Comparison of ENCODE assay signal across 8 cellular contexts in genomic region chr14:36319899-36320209, GRCh38. TPM values are rescaled to one million over a fixed set of nuclear protein-coding genes. Genes with fewer than 3 reads are reported as not detected.
DNase-seq lines count a peak whose midpoint lies in the region; ATAC-seq and TF ChIP-seq lines count a peak whose summit lies in the region.

No MANE protein-coding gene starts in this region.

- DNase-seq in HFFc6 (no peak), breast epithelium (ENCODE audit: low spot score in 2 of 2) (no peak), AG20443 (ENCODE audit: low spot score) (no peak)

- H3K27me3 ChIP-seq in ACC112 (ENCODE audit: insufficient read depth, low read length) (peaks cover 37% of the 10 kb centered on the region), breast epithelium (no peaks in the 10 kb centered on the region), mononuclear cell (ENCODE audit: insufficient read depth, low read length) (peaks cover 7% of the 10 kb centered on the region)

- peaks cover 7% of the 10 kb centered on the region for H3K27me3 Mint-ChIP-seq in HFFc6 (ENCODE audit: insufficient read depth)

- H3K79me2 ChIP-seq in ACC112 (ENCODE audit: control insufficient read depth, insufficient read depth, low read length, unreplicated experiment): peaks cover 51% of the 10 kb centered on the region

- H3K4me3 Mint-ChIP-seq in HFFc6: peak overlapping the region; percentile 93

- TF ChIP-seq CTCF in HFFc6 (IDR thresholded peaks at IDR 0.05): no peak
- TF ChIP-seq CTCF in breast epithelium (IDR thresholded peaks at IDR 0.05): no peak

- peaks cover 24% of the 10 kb centered on the region for H3K4me1 ChIP-seq in ACC112 (ENCODE audit: control insufficient read depth, insufficient read depth, low read length, unreplicated experiment)
- no peaks in the 10 kb centered on the region for H3K4me1 ChIP-seq in breast epithelium
- H3K4me1 ChIP-seq in mononuclear cell (ENCODE audit: insufficient read depth, low read length): peaks cover 12% of the 10 kb centered on the region

- peak overlapping the region; percentile 92 for H3K27ac Mint-ChIP-seq in HFFc6

- peak overlapping the region; percentile 80 for H2AFZ ChIP-seq in ACC112 (ENCODE audit: low read length, unreplicated experiment)

- no peaks in the 10 kb centered on the region for H3K9me3 Mint-ChIP-seq in HFFc6

- peaks cover 45% of the 10 kb centered on the region for H3K4me1 Mint-ChIP-seq in HFFc6 (ENCODE audit: low read depth)

- TF ChIP-seq POLR2A in breast epithelium (IDR thresholded peaks at IDR 0.05): no peak

- ATAC-seq in GM19397 (IDR thresholded peaks at IDR 0.05; ENCODE audit: unreplicated experiment) (no peak), GM21360 (IDR thresholded peaks at IDR 0.05; ENCODE audit: unreplicated experiment) (no peak), GM21423 (IDR thresholded peaks at IDR 0.05; ENCODE audit: unreplicated experiment) (no peak)

- no peaks in the 10 kb centered on the region for H3K9me3 ChIP-seq in breast epithelium
- no peaks in the 10 kb centered on the region for H3K9me3 ChIP-seq in mononuclear cell (ENCODE audit: low read depth, low read length)

- peaks cover 6% of the 10 kb centered on the region; the same call in 1 of the 2 replicates for H3K36me3 Mint-ChIP-seq in HFFc6 (ENCODE audit: low read depth)

- no peaks in the 10 kb centered on the region for H3K36me3 ChIP-seq in ACC112 (ENCODE audit: insufficient read depth, low read length)
- H3K36me3 ChIP-seq in breast epithelium: no peaks in the 10 kb centered on the region

- intact Hi-C loops in breast epithelium (cut with DNase I; ENCODE audit: low total_unique reads): no loop called here

- H3K27ac ChIP-seq in ACC112 (ENCODE audit: low read depth, low read length) (peak overlapping the region; percentile 56), breast epithelium (peak overlapping the region; percentile 90 to 91)

- H3K4me3 ChIP-seq in ACC112 (ENCODE audit: low read depth, low read length) (peak overlapping the region; percentile 94), breast epithelium (peak overlapping the region; percentile 59 to 89 (median 76)), mononuclear cell (ENCODE audit: low read length) (peak overlapping the region; percentile 86)

RNA-seq across cellular contexts. Expression of gene MBIP, which starts 0.6 kb away (rescaled TPM):
- total RNA-seq in HFFc6 (2021; fragmentation: NEBNext Ultra II Directional; extraction: Animal tissue kit (Norgen Biotek cat#: 25700)): 10 to 100 TPM; 18.5 to 24.5 (median 21.8) TPM
- 10 to 100 TPM; 19.0 to 33.1 (median 20.3) TPM for total RNA-seq in breast epithelium
- 27.9 TPM for total RNA-seq in mononuclear cell
